In genomic region chr9:121199921-121200320, GRCh38 we compare ENCODE assay signal across 9 cellular contexts. TPM values are rescaled to one million over a fixed set of nuclear protein-coding genes. Genes with fewer than 3 reads are reported as not detected.
DNase-seq lines count a peak whose midpoint lies in the region; ATAC-seq and TF ChIP-seq lines count a peak whose summit lies in the region.
"Had no signal": no experiment of that assay in that cellular context is flagged by ENCODE, and none has a peak within 500 bp of the region (broad histone marks: within the 10 kb centered on the region; RNA-seq: fewer than 3 reads in every experiment).

No MANE protein-coding gene starts in this region.

- no peaks in the 10 kb centered on the region for H3K27me3 ChIP-seq in A673 (replicated peaks; ENCODE audit: insufficient read depth, low read depth, low read length, poor library complexity)
- no peaks in the 10 kb centered on the region for H3K27me3 ChIP-seq in HL-60 (ENCODE audit: insufficient read depth, poor library complexity, severe bottlenecking)
- no peaks in the 10 kb centered on the region for H3K27me3 ChIP-seq in ascending aorta

- no peak for TF ChIP-seq CTCF in A673 (conservative IDR thresholded peaks at IDR 0.05; ENCODE audit: low read depth, low read length)
- no peak for TF ChIP-seq CTCF in HL-60 (IDR thresholded peaks at IDR 0.05; ENCODE audit: insufficient read depth, low read length)
- TF ChIP-seq CTCF in ascending aorta (IDR thresholded peaks at IDR 0.05) = no peak

- no peak for DNase-seq in A673 (ENCODE audit: low spot score)
- no peak for DNase-seq in HL-60 (ENCODE audit: low read depth in 1 of 2, low spot score in 1 of 2)
- no peak for DNase-seq in ascending aorta (ENCODE audit: low spot score in 2 of 2)
- DNase-seq in DMS53 (lab: John Stamatoyannopoulos, UW) = no peak
- DNase-seq in caudate nucleus (lab: John Stamatoyannopoulos, UW) = no peak
- no peak for DNase-seq in C1 segment of cervical spinal cord (lab: John Stamatoyannopoulos, UW)
- DNase-seq: activated CD4-positive, CD25-positive, alpha-beta regulatory T cell treated with anti-CD3 and anti-CD28 coated beads, Interleukin-2, amount 50 U/mL, for 72 hours had no signal

- peak overlapping the region; percentile 21 for H3K27ac ChIP-seq in A673 (ENCODE audit: low read depth, low read length, poor library complexity, severe bottlenecking)
- H3K27ac ChIP-seq in HL-60 (replicated peaks) = no peak overlapping the region
- H3K27ac ChIP-seq in ascending aorta = no peak overlapping the region
- H3K27ac ChIP-seq in mesodermal cell (ENCODE audit: low read depth, low read length, severe bottlenecking) = no peak overlapping the region
- H3K27ac ChIP-seq in caudate nucleus (ENCODE audit: low read depth, low read length) = no peak overlapping the region

- CTCF ChIA-PET in A673 (lab: Charles Lee) = no interaction called here

- no CpG with 5 or more reads among the region's 2 CpGs for WGBS in mesodermal cell (ENCODE audit: insufficient coverage in 2 of 2), 2 experiments

- H3K36me3 ChIP-seq in A673 (ENCODE audit: insufficient read depth, low read length, poor library complexity, severe bottlenecking) = no peaks in the 10 kb centered on the region
- H3K36me3 ChIP-seq in ascending aorta = no peaks in the 10 kb centered on the region
- no peaks in the 10 kb centered on the region for H3K36me3 ChIP-seq in mesodermal cell (ENCODE audit: control insufficient read depth, insufficient read depth, low read length)

- POLR2A ChIA-PET in A673 (lab: Charles Lee; ENCODE audit: low non-redundant PET) = interaction anchor here (0.7 kb wide), 1 partner anchor 14 kb away, joined by 4 read pairs; no protein-coding TSS in a partner anchor

- H3K4me1 ChIP-seq in A673 (ENCODE audit: insufficient read depth, low read length, poor library complexity, severe bottlenecking) (peaks cover 52% of the 10 kb centered on the region), ascending aorta (peaks cover 0 to 35% of the 10 kb centered on the region in 2 donors), mesodermal cell (ENCODE audit: control insufficient read depth, insufficient read depth, low read length, poor library complexity, severe bottlenecking) (peaks cover 12% of the 10 kb centered on the region)

- H3K4me3 ChIP-seq in A673 (ENCODE audit: low read depth, low read length, poor library complexity, severe bottlenecking) = peak overlapping the region; percentile 92
- H3K4me3 ChIP-seq in HL-60 (replicated peaks; ENCODE audit: insufficient read depth, low read length) = peak overlapping the region; percentile 87
- peak overlapping the region; percentile 75 to 87 for H3K4me3 ChIP-seq in ascending aorta
- H3K4me3 ChIP-seq in mesodermal cell (ENCODE audit: extremely low read depth, insufficient read depth, low read length, poor library complexity, severe bottlenecking) = peak overlapping the region; percentile 94

- no peak for ATAC-seq in HG03469 (IDR thresholded peaks at IDR 0.05; ENCODE audit: unreplicated experiment)

- intact Hi-C loops in A673 (cut with micrococcal nuclease; ENCODE audit: unreplicated experiment) (no loop called here), ascending aorta (cut with DNase I) (loop anchor here (5.0 kb wide), 1 partner anchor 333 kb away; no protein-coding TSS in a partner anchor)

- BruUV-seq in A673 (replicated peaks; lab: Mats Ljungman, UMichigan) = no TSS peak

- H3K9me3 ChIP-seq in A673 (ENCODE audit: low read depth, low read length, poor library complexity, severe bottlenecking) = no peaks in the 10 kb centered on the region
- no peaks in the 10 kb centered on the region for H3K9me3 ChIP-seq in ascending aorta
- no peaks in the 10 kb centered on the region for H3K9me3 ChIP-seq in mesodermal cell (ENCODE audit: control insufficient read depth, low read length)

RNA-seq across cellular contexts. Expression of gene RAB14, which starts 1.7 kb away (rescaled TPM):
- total RNA-seq in A673 (2021) (65.9 and 71.9 TPM in 2 replicates), ascending aorta (18.2 TPM)
- polyA plus RNA-seq in mesodermal cell (2013, experiment 1 of 2) = 53.1 TPM
- 49.7 TPM for polyA plus RNA-seq in mesodermal cell (2013, experiment 2 of 2)
